In the genomic region with DNA sequence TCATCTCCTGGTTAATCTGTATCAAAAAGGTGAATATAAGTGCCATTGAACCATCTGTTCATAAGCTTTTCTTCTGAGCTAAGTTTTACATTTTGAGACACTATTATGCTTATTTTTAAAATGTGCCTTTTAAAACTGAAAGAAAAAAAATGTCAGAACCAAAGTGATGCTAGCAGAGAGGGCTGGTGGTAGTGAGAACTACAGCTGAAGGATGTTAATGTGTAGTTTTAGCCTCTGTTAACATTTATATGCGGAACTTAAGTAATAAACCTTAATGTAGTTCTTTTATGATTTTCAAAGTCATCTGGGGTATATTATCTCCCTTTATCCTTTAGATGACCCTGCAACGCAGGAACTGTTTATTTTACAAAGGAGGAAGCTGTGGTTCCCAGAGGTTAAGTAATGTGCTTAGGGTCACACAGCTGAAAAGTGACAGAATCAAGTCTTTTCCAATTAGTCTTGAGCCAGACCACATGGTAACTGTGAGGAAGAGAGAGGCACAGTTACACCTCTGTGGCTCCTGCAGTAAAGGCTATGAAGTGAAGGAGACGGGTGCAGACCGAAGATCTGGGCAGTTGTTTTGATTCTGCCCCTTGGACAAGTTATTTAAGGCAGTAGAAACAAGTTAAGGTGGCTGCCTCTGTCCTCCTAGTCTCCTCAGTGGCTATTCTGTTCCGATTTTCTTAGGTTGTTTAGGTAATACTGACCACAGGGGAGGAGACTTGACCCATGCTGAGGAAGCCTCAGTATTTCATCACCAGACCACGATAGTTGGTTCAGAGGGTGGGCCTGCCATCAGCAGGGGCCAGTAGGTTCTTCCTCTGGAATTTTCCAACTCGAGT, we compare ENCODE assay signal across 9 cellular contexts.
DNase-seq lines count a peak whose midpoint lies in the region; ATAC-seq, FAIRE-seq and TF ChIP-seq lines count a peak whose summit lies in the region.
"Had no signal": no experiment of that assay in that cellular context is flagged by ENCODE, and none has a peak within 500 bp of the region (broad histone marks: within the 10 kb centered on the region; RNA-seq: fewer than 3 reads in every experiment).

No MANE protein-coding gene starts in this region.

- DNase-seq in GM13976 (ENCODE audit: low spot score) (peak; percentile 32), SKM-1 (lab: John Stamatoyannopoulos, UW; ENCODE audit: unreplicated experiment) (peak; percentile 32), DMS153 treated with DMSO at 0.1 percent for 48 hours (lab: John Stamatoyannopoulos, UW; ENCODE audit: unreplicated experiment) (no peak), NCI-H2081 (lab: John Stamatoyannopoulos, UW) (no peak), HUDEP-2 (lab: John Stamatoyannopoulos, UW; ENCODE audit: unreplicated experiment in 76 of 76) (no peak)

- peak; percentile 95 for FAIRE-seq in islet of Langerhans (lab: Jason Lieb, UNC)
- FAIRE-seq: keratinocyte had no signal

- ATAC-seq in HG02759 (IDR thresholded peaks at IDR 0.05; ENCODE audit: unreplicated experiment) (peak; percentile 81), HG02798 (IDR thresholded peaks at IDR 0.05; ENCODE audit: poor library complexity, unreplicated experiment) (no peak)

- TF ChIP-seq CTCF in GM13976 (IDR thresholded peaks at IDR 0.05; ENCODE audit: borderline replicate concordance, control extremely low read depth, extremely low read depth, insufficient read depth, missing control alignments): no peak

- in situ Hi-C loops in GM13976 (cut with MboI; ENCODE audit: low sequenced_read_pairs, unreplicated experiment): no loop called here

Comparison
In these comparisons a context has a peak if more than half of its experiments do, and no peak if none do; other contexts are left out.
1. DNase-seq: peak in GM13976 (single experiment) and SKM-1 (single experiment); none in DMS153 treated with DMSO at 0.1 percent for 48 hours (single experiment), NCI-H2081 (0 of 2) and HUDEP-2 (0 of 76).